In the genomic region with DNA sequence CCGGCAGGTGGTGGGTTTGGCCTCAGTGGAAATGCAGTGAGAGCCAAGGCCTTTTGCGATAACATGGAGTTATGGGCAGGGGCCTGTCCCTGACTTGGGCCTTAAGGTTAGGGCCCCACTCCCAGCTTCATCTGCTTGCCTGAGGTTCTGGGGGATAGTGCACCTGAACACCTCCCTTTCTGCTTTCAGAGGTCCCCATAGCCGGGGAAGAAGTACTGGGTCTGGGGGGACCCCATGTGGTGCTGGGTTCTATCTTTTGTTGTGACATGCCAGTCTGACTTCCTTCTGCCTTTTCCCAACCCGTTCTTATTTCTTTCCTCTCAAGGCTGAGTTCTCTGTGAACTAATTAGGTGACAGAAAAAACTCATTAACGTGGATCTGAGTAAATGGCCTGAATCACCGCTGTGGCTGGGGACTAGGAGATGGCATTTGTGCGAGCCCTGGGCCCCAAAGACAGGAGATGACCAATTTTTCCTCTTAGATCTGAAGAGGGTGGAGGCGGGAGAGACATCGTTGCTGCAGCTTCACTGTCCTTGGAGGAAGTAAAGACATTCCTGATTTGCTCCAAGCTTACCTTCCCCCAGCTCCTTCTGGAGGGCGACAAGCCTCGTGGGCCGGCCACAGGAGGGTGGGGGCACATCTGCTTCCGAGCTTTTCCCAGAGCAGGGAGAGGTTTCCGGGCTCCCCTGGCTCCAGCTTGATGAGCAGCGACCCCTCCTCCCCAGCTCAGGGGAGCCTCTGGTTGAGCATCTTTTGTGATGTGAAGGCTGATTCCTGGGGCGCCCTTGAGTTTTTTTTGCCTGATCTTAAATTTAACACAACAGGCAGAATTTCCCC, we compare ENCODE assay signal across 8 cellular contexts. TPM values are rescaled to one million over a fixed set of nuclear protein-coding genes. Genes with fewer than 3 reads are reported as not detected.
DNase-seq lines count a peak whose midpoint lies in the region; ATAC-seq and TF ChIP-seq lines count a peak whose summit lies in the region.

No MANE protein-coding gene starts in this region.

- peak overlapping the region; percentile 63 to 85 for H3K4me3 ChIP-seq in ascending aorta
- peak overlapping the region; percentile 67 to 87 for H3K4me3 ChIP-seq in left lung
- peak overlapping the region; percentile 62 to 75 (median 72) for H3K4me3 ChIP-seq in transverse colon

- intact Hi-C loops in ascending aorta (cut with DNase I) (loop anchor here (10.0 kb wide), 2 partner anchors 667 to 1373 kb away; a partner anchor contains a TSS), left lung (cut with DNase I) (no loop called here), transverse colon (cut with DNase I; ENCODE audit: low total_unique reads) (no loop called here)

- no peak for TF ChIP-seq POLR2A in transverse colon (IDR thresholded peaks at IDR 0.05)

- H3K9me3 ChIP-seq in ascending aorta (no peaks in the 10 kb centered on the region), left lung (no peaks in the 10 kb centered on the region), transverse colon (no peaks in the 10 kb centered on the region)

- TF ChIP-seq CTCF in ascending aorta (IDR thresholded peaks at IDR 0.05) (no peak), left lung (IDR thresholded peaks at IDR 0.05) (no peak), transverse colon (IDR thresholded peaks at IDR 0.05) (no peak)

- peaks cover 16% of the 10 kb centered on the region for H3K27me3 Mint-ChIP-seq in stimulated activated naive CD8-positive, alpha-beta T cell treated with anti-CD3 and anti-CD28 coated beads, Interleukin-15, Interleukin-2, amounts not matched to agents 100 ng/mL and 50 ng/mL, for 24 hours

- no peak for DNase-seq in stimulated activated naive CD8-positive, alpha-beta T cell treated with anti-CD3 and anti-CD28 coated beads, Interleukin-15, Interleukin-2, amounts not matched to agents 100 U/mL and 50 U/mL, for 24 hours
- DNase-seq in ascending aorta (ENCODE audit: low spot score in 2 of 2), result no peak
- DNase-seq in left lung, result peak in 1 of 2 donors; percentile 73
- no peak for DNase-seq in transverse colon
- DNase-seq in KG1 (lab: John Stamatoyannopoulos, UW), result no peak
- DNase-seq in epidermal melanocyte (ENCODE audit: insufficient read length, low spot score), result no peak
- no peak for DNase-seq in midbrain (lab: John Stamatoyannopoulos, UW)

- H3K27ac ChIP-seq in ascending aorta, result peak overlapping the region; percentile 64 to 82
- peak overlapping the region; percentile 88 to 92 for H3K27ac ChIP-seq in left lung
- H3K27ac ChIP-seq in transverse colon, result peak overlapping the region; percentile 86 to 92 (median 92)

- H3K27ac Mint-ChIP-seq in stimulated activated naive CD8-positive, alpha-beta T cell treated with anti-CD3 and anti-CD28 coated beads, Interleukin-15, Interleukin-2, amounts not matched to agents 100 ng/mL and 50 ng/mL, for 24 hours, result peak overlapping the region; percentile 54

- H3K27me3 ChIP-seq in ascending aorta (no peaks in the 10 kb centered on the region), left lung (peaks cover 0 to 12% of the 10 kb centered on the region in 2 donors), transverse colon (no peaks in the 10 kb centered on the region)

- H3K4me1 ChIP-seq in ascending aorta (peaks cover 8 to 34% of the 10 kb centered on the region in 2 donors), left lung (peaks cover 30 to 83% of the 10 kb centered on the region in 2 donors), transverse colon (peaks cover 27 to 57% (median 45%) of the 10 kb centered on the region in 4 donors)

- in situ Hi-C loops in transverse colon (cut with MboI; ENCODE audit: low pct_ligation_motif_present in 1 of 4, low pct_unique_long_range_greater_than_20kb in 1 of 4, low sequenced_read_pairs in 3 of 4), result no loop called here

- H3K4me3 Mint-ChIP-seq in stimulated activated naive CD8-positive, alpha-beta T cell treated with anti-CD3 and anti-CD28 coated beads, Interleukin-15, Interleukin-2, amounts not matched to agents 100 ng/mL and 50 ng/mL, for 24 hours, result peak overlapping the region; percentile 87

- H3K4me1 Mint-ChIP-seq in stimulated activated naive CD8-positive, alpha-beta T cell treated with anti-CD3 and anti-CD28 coated beads, Interleukin-15, Interleukin-2, amounts not matched to agents 100 ng/mL and 50 ng/mL, for 24 hours (ENCODE audit: low read depth), result peaks cover 37% of the 10 kb centered on the region

- no peak for ATAC-seq in stimulated activated naive CD8-positive, alpha-beta T cell treated with anti-CD3 and anti-CD28 coated beads, Interleukin-15, Interleukin-2, amounts not matched to agents 100 U/mL and 50 U/mL, for 24 hours
- ATAC-seq in left lung, result no peak

- 49% methylated on average over 3 to 16 of the region's 16 CpGs for WGBS in transverse colon (ENCODE audit: low coverage in 1 of 2), 2 donors

- no peak for TF ChIP-seq EP300 in transverse colon (IDR thresholded peaks at IDR 0.05; ENCODE audit: low read depth)

- peaks cover 0 to 4% of the 10 kb centered on the region in 2 donors for H3K36me3 ChIP-seq in ascending aorta
- no peaks in the 10 kb centered on the region for H3K36me3 ChIP-seq in left lung
- no peaks in the 10 kb centered on the region for H3K36me3 ChIP-seq in transverse colon

- no peaks in the 10 kb centered on the region for H3K9me3 Mint-ChIP-seq in stimulated activated naive CD8-positive, alpha-beta T cell treated with anti-CD3 and anti-CD28 coated beads, Interleukin-15, Interleukin-2, amounts not matched to agents 100 ng/mL and 50 ng/mL, for 24 hours

- peaks cover 7% of the 10 kb centered on the region for H3K36me3 Mint-ChIP-seq in stimulated activated naive CD8-positive, alpha-beta T cell treated with anti-CD3 and anti-CD28 coated beads, Interleukin-15, Interleukin-2, amounts not matched to agents 100 ng/mL and 50 ng/mL, for 24 hours (ENCODE audit: low read depth)

RNA-seq across cellular contexts. Expression of a gene that starts 2.0 kb away (rescaled TPM):
- total RNA-seq in ascending aorta, result 82.6 TPM
- 100 to 1,000 TPM; 161 to 167 TPM for total RNA-seq in left lung
- 10 to 100 TPM; 54.9 to 74.4 (median 63.8) TPM for total RNA-seq in transverse colon

RNA-seq across cellular contexts. Expression of a gene that starts 4.9 kb away (rescaled TPM):
- total RNA-seq in ascending aorta, result 143 TPM
- 10 to 100 TPM; 39.6 to 49.1 TPM for total RNA-seq in left lung
- total RNA-seq in transverse colon, result 100 to 1,000 TPM in 1 of 4 donors, 10 to 100 TPM in 3; 67.5 to 105 (median 85.9) TPM

RNA-seq across cellular contexts. Expression of a gene that starts 7.6 kb away (rescaled TPM):
- total RNA-seq in ascending aorta (121 TPM), left lung (10 to 100 TPM; 63.5 to 65.7 TPM), transverse colon (100 to 1,000 TPM; 121 to 241 (median 144) TPM)

RNA-seq across cellular contexts. Expression of a gene that starts 28.8 kb away (rescaled TPM):
- total RNA-seq in ascending aorta (390 TPM), left lung (100 to 1,000 TPM; 191 to 205 TPM), transverse colon (100 to 1,000 TPM in 2 of 4 donors, 10 to 100 TPM in 2; 61.7 to 464 (median 83.2) TPM)

RNA-seq across cellular contexts. Expression of a gene that starts 30.5 kb away (rescaled TPM):
- total RNA-seq in ascending aorta (15.8 TPM), left lung (10 to 100 TPM; 15.6 to 17.1 TPM), transverse colon (10 to 100 TPM in 3 of 4 donors, 1 to 10 TPM in 1; 1.1 to 33.8 (median 10.7) TPM)
